ENCODE assay signal across 3 cellular contexts in genomic region chr7:106936236-106936635, GRCh38.
TF ChIP-seq lines count a peak whose summit lies in the region.

No MANE protein-coding gene starts in this region.

TF ChIP-seq in HepG2, 621 proteins besides CTCF, POLR2A, EP300 and RAD21:
- TF ChIP-seq ZNF281 (CRISPR knock-in tag; IDR thresholded peaks at IDR 0.05; ENCODE audit: borderline replicate concordance) (no peak), CEBPB (IDR thresholded peaks at IDR 0.05; ENCODE audit: borderline replicate concordance, low read depth, low read length) (0 out of 2 replicates have a peak, but pooled peaks have one; percentile 18), CREB1 (IDR thresholded peaks at IDR 0.05) (0 out of 2 replicates have a peak, but pooled peaks have one; percentile 23), CREB1 (CRISPR knock-in tag; IDR thresholded peaks at IDR 0.05) (no peak)

TF ChIP-seq in IMR-90, 13 proteins besides CTCF, POLR2A, EP300 and RAD21:
- TF ChIP-seq SMC3 (IDR thresholded peaks at IDR 0.05; ENCODE audit: low read depth, low read length), result no peak
- no peak for TF ChIP-seq MAZ (IDR thresholded peaks at IDR 0.05; ENCODE audit: borderline replicate concordance, low read depth, low read length)
- TF ChIP-seq CEBPB (IDR thresholded peaks at IDR 0.05; ENCODE audit: low read depth, low read length), result peak; percentile 54
- TF ChIP-seq RFX5 (IDR thresholded peaks at IDR 0.05; ENCODE audit: low read depth, low read length), result no peak
- TF ChIP-seq USF2 (IDR thresholded peaks at IDR 0.05; ENCODE audit: low read depth, low read length), result no peak
TF ChIP-seq in IMR-90: peak in this region for 1.

TF ChIP-seq in K562, 482 proteins besides CTCF, POLR2A, EP300 and RAD21:
- 0 out of 2 replicates have a peak, but pooled peaks have one; percentile 15 for TF ChIP-seq CEBPG (CRISPR knock-in tag; IDR thresholded peaks at IDR 0.05)
- TF ChIP-seq CEBPG (tag; conservative IDR thresholded peaks at IDR 0.05 in 1 of 2, IDR thresholded peaks at IDR 0.05 in 1 of 2), result peak; percentile 59 to 82
- TF ChIP-seq CEBPB (tag; IDR thresholded peaks at IDR 0.05), result peak; percentile 81
- TF ChIP-seq CC2D1A (IDR thresholded peaks at IDR 0.05), result no peak
TF ChIP-seq in K562: peak in this region for 2.
